19 cellular contexts compared by ENCODE assay signal in the genomic region with DNA sequence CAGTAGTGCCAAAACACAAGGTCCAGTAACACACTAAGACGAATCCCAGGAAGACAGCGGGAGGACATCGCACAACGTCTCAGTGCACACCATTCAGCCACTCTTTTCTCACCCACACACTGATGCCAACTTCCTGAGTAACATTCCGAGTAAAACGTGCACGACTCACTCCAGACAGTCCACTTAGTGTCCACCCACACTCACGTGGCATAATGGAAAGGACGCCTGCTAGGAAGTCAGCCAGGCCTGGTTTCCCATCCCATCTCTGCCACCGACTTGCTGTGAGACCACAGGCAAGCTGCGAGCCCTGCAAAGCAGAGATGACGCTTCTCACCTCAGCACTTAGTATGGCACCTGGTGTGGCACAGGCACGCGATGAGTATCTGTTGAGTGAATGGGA. TPM values are rescaled to one million over a fixed set of nuclear protein-coding genes. Genes with fewer than 3 reads are reported as not detected.
A peak's percentile ranks its signal among the peaks of the same experiment; 100 is the strongest.
DNase-seq lines count a peak whose midpoint lies in the region; ATAC-seq, FAIRE-seq and TF ChIP-seq lines count a peak whose summit lies in the region.
"Had no signal": no experiment of that assay in that cellular context is flagged by ENCODE, and none has a peak within 500 bp of the region (broad histone marks: within the 10 kb centered on the region; RNA-seq: fewer than 3 reads in every experiment).

No MANE protein-coding gene starts in this region.

- H3K9me3 ChIP-seq in GM23248 (ENCODE audit: low read depth) (no peaks in the 10 kb centered on the region), H1 (ENCODE audit: insufficient read depth in 2 of 2, low read depth in 1 of 2, low read length in 1 of 2) (no peaks in the 10 kb centered on the region), neuronal stem cell (replicated peaks in 1 of 2; ENCODE audit: control insufficient read depth in 2 of 2, insufficient read depth in 1 of 2, low read depth in 1 of 2, low read length in 2 of 2) (peaks cover 0 to 3% of the 10 kb centered on the region in 2 donors), HepG2 (ENCODE audit: low read length) (no peaks in the 10 kb centered on the region)
- H3K9me3 ChIP-seq: A549 had no signal

- TF ChIP-seq RAD21 in H1 (IDR thresholded peaks at IDR 0.05 in 1 of 2, conservative IDR thresholded peaks at IDR 0.05 in 1 of 2; ENCODE audit: low read depth in 2 of 2, low read length in 2 of 2) (no peak), HepG2 (CRISPR knock-in tag; IDR thresholded peaks at IDR 0.05) (no peak)

- H3K4ac ChIP-seq in H1 (replicated peaks; ENCODE audit: insufficient read length, low read depth, low read length) = no peak overlapping the region
- H3K4ac ChIP-seq in neuronal stem cell (ENCODE audit: low read length) = no peak overlapping the region

- H3K14ac ChIP-seq in H1 (ENCODE audit: insufficient read length) = no peak overlapping the region
- H3K14ac ChIP-seq in neuronal stem cell (ENCODE audit: low read length) = no peak overlapping the region

- no peak overlapping the region for H4K5ac ChIP-seq in H1 (ENCODE audit: insufficient read length, low read depth, low read length)

- no peak overlapping the region for H3K9ac ChIP-seq in GM23248
- H3K9ac ChIP-seq in H1 (replicated peaks in 1 of 4; ENCODE audit: extremely low read depth in 1 of 4, low read depth in 3 of 4, low read length in 3 of 4) = no peak overlapping the region
- H3K9ac ChIP-seq in neuronal stem cell (ENCODE audit: low read depth, low read length, poor library complexity) = peak overlapping the region; percentile 44
- no peak overlapping the region for H3K9ac ChIP-seq in HepG2 (ENCODE audit: insufficient read depth, low read depth, low read length)

- H2BK12ac ChIP-seq in H1 (ENCODE audit: low read depth, low read length) (0 out of 2 replicates have a peak overlapping the region, but pooled peaks have one; percentile 2), neuronal stem cell (ENCODE audit: low read length) (no peak overlapping the region)

- H3K27ac ChIP-seq in GM23248 (no peak overlapping the region), H1 (ENCODE audit: low read depth, low read length) (no peak overlapping the region), neuronal stem cell (replicated peaks; ENCODE audit: low read length) (no peak overlapping the region), HepG2 (ENCODE audit: extremely low read length, insufficient read depth, low read length) (no peak overlapping the region)
- H3K27ac ChIP-seq: 22Rv1, A549, C4-2B had no signal

- H3K4me1 ChIP-seq in GM23248 (ENCODE audit: insufficient read depth) (no peaks in the 10 kb centered on the region), H1 (replicated peaks in 1 of 4; ENCODE audit: control insufficient read depth in 3 of 4, insufficient read depth in 4 of 4, low read length in 3 of 4) (no peaks in the 10 kb centered on the region), neuronal stem cell (ENCODE audit: control insufficient read depth in 2 of 2, insufficient read depth in 1 of 2, low read depth in 1 of 2, low read length in 2 of 2) (peaks cover 0 to 4% of the 10 kb centered on the region in 2 donors), HepG2 (ENCODE audit: insufficient read depth, low read length) (peaks cover 5% of the 10 kb centered on the region; the same call in 1 of the 2 replicates)

- H3K18ac ChIP-seq in H1 (ENCODE audit: extremely low read depth, low read length) (no peak overlapping the region), neuronal stem cell (ENCODE audit: low read length) (peak overlapping the region; percentile 80)

- H4K91ac ChIP-seq in H1 (replicated peaks; ENCODE audit: insufficient read length, low read length) (no peak overlapping the region), neuronal stem cell (ENCODE audit: low read depth, low read length, poor library complexity) (no peak overlapping the region)

- no peaks in the 10 kb centered on the region for H3F3A ChIP-seq in GM23248 (ENCODE audit: insufficient read depth)

- no peak overlapping the region for H2BK20ac ChIP-seq in H1 (ENCODE audit: low read length)

- no peak for TF ChIP-seq POLR2A in H1 (IDR thresholded peaks at IDR 0.05; ENCODE audit: control extremely low read depth in 1 of 2, low read depth in 2 of 2, low read length in 2 of 2)
- no peak for TF ChIP-seq POLR2A in GM12891 (IDR thresholded peaks at IDR 0.05; ENCODE audit: low read depth, low read length)
- TF ChIP-seq POLR2A in HepG2 (IDR thresholded peaks at IDR 0.05; ENCODE audit: insufficient read depth in 1 of 2, low read depth in 2 of 2, low read length in 2 of 2) = no peak

- CTCF ChIA-PET in H1 (lab: Charles Lee; ENCODE audit: partially characterized antibody) (interaction anchor here (0.7 to 1.2 kb wide), 3 partner anchors 19 to 469 kb away, joined by 3 to 4 read pairs (median 3); no protein-coding TSS in a partner anchor), HepG2 (lab: Yijun Ruan, JAX; ENCODE audit: low intra/inter-chr PET ratio, low total read pairs) (no interaction called here)

- H3K4me2 ChIP-seq in GM23248 (ENCODE audit: unreplicated experiment) (no peak overlapping the region), H1 (ENCODE audit: insufficient read depth in 1 of 2, low read depth in 2 of 2, low read length in 2 of 2) (no peak overlapping the region), neuronal stem cell (ENCODE audit: insufficient read depth, low read length, poor library complexity, severe bottlenecking) (no peak overlapping the region), HepG2 (ENCODE audit: low read depth, low read length) (no peak overlapping the region)
- H3K4me2 ChIP-seq: A549 had no signal

- TF ChIP-seq EP300 in H1 (IDR thresholded peaks at IDR 0.05; ENCODE audit: borderline replicate concordance in 1 of 2, low read depth in 2 of 2, low read length in 2 of 2) (no peak), HepG2 (IDR thresholded peaks at IDR 0.05; ENCODE audit: low read depth in 2 of 2, low read length in 2 of 2) (no peak), HepG2 (CRISPR knock-in tag; IDR thresholded peaks at IDR 0.05; ENCODE audit: borderline replicate concordance) (no peak)

- H3K4me3 ChIP-seq in GM23248 (no peak overlapping the region), H1 (ENCODE audit: extremely low read depth in 1 of 4, insufficient read depth in 2 of 4, low read depth in 3 of 4, low read length in 4 of 4) (no peak overlapping the region), neuronal stem cell (ENCODE audit: low read length in 2 of 2) (no peak overlapping the region), HepG2 (replicated peaks in 1 of 3; ENCODE audit: insufficient read depth in 1 of 3, low read depth in 2 of 3, low read length in 3 of 3) (no peak overlapping the region)
- H3K4me3 ChIP-seq: A549, K562 had no signal

- in situ Hi-C loops in GM23248 (cut with MboI) = no loop called here
- in situ Hi-C loops in HepG2 (cut with HindIII; ENCODE audit: extremely low pct_ligation_motif_present, low pct_unique_long_range_greater_than_20kb) = no loop called here

- TF ChIP-seq CTCF in H1 (IDR thresholded peaks at IDR 0.05; ENCODE audit: control extremely low read depth in 1 of 3, insufficient read depth in 1 of 3, low read depth in 1 of 3, low read length in 3 of 3) = no peak
- TF ChIP-seq CTCF in HepG2 (CRISPR knock-in tag; IDR thresholded peaks at IDR 0.05) = no peak

- H4K8ac ChIP-seq in H1 (ENCODE audit: extremely low read depth, insufficient read depth, low read length) = no peak overlapping the region
- H4K8ac ChIP-seq in neuronal stem cell (ENCODE audit: low read depth, low read length) = no peak overlapping the region

- H4K20me1 ChIP-seq in GM23248 (ENCODE audit: insufficient read depth) = no peaks in the 10 kb centered on the region
- no peaks in the 10 kb centered on the region for H4K20me1 ChIP-seq in H1 (replicated peaks in 1 of 2; ENCODE audit: control insufficient read depth in 1 of 2, insufficient read depth in 2 of 2, low read length in 2 of 2)
- no peaks in the 10 kb centered on the region for H4K20me1 ChIP-seq in HepG2 (ENCODE audit: insufficient read depth, low read length)

- H3K23me2 ChIP-seq in H1 (ENCODE audit: low read depth, low read length) = no peaks in the 10 kb centered on the region

- H3K79me2 ChIP-seq in GM23248 (ENCODE audit: insufficient read depth) = peaks cover 76% of the 10 kb centered on the region
- no peaks in the 10 kb centered on the region for H3K79me2 ChIP-seq in H1 (ENCODE audit: control insufficient read depth in 1 of 2, insufficient read depth in 2 of 2, low read length in 2 of 2)
- no peaks in the 10 kb centered on the region for H3K79me2 ChIP-seq in HepG2 (ENCODE audit: insufficient read depth, low read length)

- H3K27me3 ChIP-seq in GM23248 (replicated peaks; ENCODE audit: insufficient read depth) (no peaks in the 10 kb centered on the region), H1 (replicated peaks in 1 of 4; ENCODE audit: control insufficient read depth in 3 of 4, extremely low read depth in 1 of 4, insufficient read depth in 3 of 4, low read length in 3 of 4) (no peaks in the 10 kb centered on the region), neuronal stem cell (ENCODE audit: control insufficient read depth in 3 of 3, insufficient read depth in 3 of 3, low read depth in 1 of 3, low read length in 3 of 3) (no peaks in the 10 kb centered on the region), HepG2 (ENCODE audit: control insufficient read depth in 1 of 2, insufficient read depth in 2 of 2, low read length in 2 of 2) (no peaks in the 10 kb centered on the region; a peak in 1 of 5 replicates)

- peaks cover 2% of the 10 kb centered on the region; the same call in 1 of the 2 replicates for H3K79me1 ChIP-seq in H1 (ENCODE audit: low read depth, low read length)
- H3K79me1 ChIP-seq in neuronal stem cell (ENCODE audit: low read depth, low read length) = peaks cover 6% of the 10 kb centered on the region

- H2AFZ ChIP-seq in GM23248 (no peak overlapping the region), H1 (ENCODE audit: low read length) (no peak overlapping the region), neuronal stem cell (ENCODE audit: low read length) (no peak overlapping the region), HepG2 (ENCODE audit: low read length) (no peak overlapping the region)

- ATAC-seq in GM21576 (IDR thresholded peaks at IDR 0.05; ENCODE audit: unreplicated experiment) (no peak), HG02870 (IDR thresholded peaks at IDR 0.05; ENCODE audit: unreplicated experiment) (no peak), HepG2 (no peak)
- ATAC-seq: A549, HCT116, K562 had no signal

- H3K36me3 ChIP-seq in GM23248 (ENCODE audit: low read depth) (no peaks in the 10 kb centered on the region), H1 (ENCODE audit: control insufficient read depth in 2 of 4, insufficient read depth in 4 of 4, low read length in 3 of 4) (no peaks in the 10 kb centered on the region), neuronal stem cell (replicated peaks in 1 of 2; ENCODE audit: control insufficient read depth in 2 of 2, insufficient read depth in 2 of 2, low read length in 2 of 2) (no peaks in the 10 kb centered on the region), HepG2 (replicated peaks in 1 of 2; ENCODE audit: control insufficient read depth in 1 of 2, insufficient read depth in 2 of 2, low read length in 2 of 2) (no peaks in the 10 kb centered on the region; a peak in 1 of 5 replicates)

- BruUV-seq in HepG2 (replicated peaks; lab: Mats Ljungman, UMichigan) = no TSS peak

- H2BK15ac ChIP-seq in H1 (ENCODE audit: low read length) = no peak overlapping the region
- no peak overlapping the region for H2BK15ac ChIP-seq in neuronal stem cell (ENCODE audit: low read length)

- H2BK120ac ChIP-seq in H1 (replicated peaks; ENCODE audit: low read depth, low read length) (no peak overlapping the region), neuronal stem cell (ENCODE audit: low read depth, low read length) (no peak overlapping the region)

- DNase-seq in GM23248 (peak; percentile 20), RKO (ENCODE audit: low spot score) (peak; percentile 35), H1 (ENCODE audit: low read depth in 1 of 2, low spot score in 2 of 2) (no peak), neuronal stem cell (ENCODE audit: low spot score) (no peak), GM12891 (ENCODE audit: insufficient read length, low spot score) (no peak), HepG2 (ENCODE audit: low spot score) (no peak)
- DNase-seq: AML-193; CD4-positive, alpha-beta T cell; DMS153; DMS79; GDM1 had no signal

- 76 to 81% methylated on average over 14 of the region's 14 CpGs for WGBS in GM23248 (ENCODE audit: low coverage in 1 of 2, low lambda C conversion rate in 2 of 2, missing lambda C conversion rate in 2 of 2), 2 experiments
- WGBS in H1 (ENCODE audit: extremely low coverage in 1 of 2, insufficient coverage in 1 of 2, insufficient read length in 1 of 2, insufficient replicate concordance in 2 of 2, low coverage in 1 of 2, low lambda C conversion rate in 2 of 2, missing lambda C conversion rate in 1 of 2), 2 experiments = 89% methylated on average over 14 of the region's 14 CpGs; no CpG with 5 or more reads in 1 of the 2 experiments
- WGBS in neuronal stem cell (ENCODE audit: extremely low coverage in 2 of 2, insufficient read length in 2 of 2, insufficient replicate concordance in 1 of 2), 2 donors = no CpG with 5 or more reads among the region's 14 CpGs
- 93% methylated on average over 14 of the region's 14 CpGs for WGBS in HepG2 (ENCODE audit: low lambda C conversion rate)

- intact Hi-C loops in HepG2 (cut with micrococcal nuclease; ENCODE audit: unreplicated experiment) = no loop called here

- H2BK5ac ChIP-seq in H1 (ENCODE audit: low read depth, low read length) (no peak overlapping the region), neuronal stem cell (ENCODE audit: low read length) (no peak overlapping the region)

- H3K9me2 ChIP-seq in GM23248 (ENCODE audit: insufficient read depth) = no peaks in the 10 kb centered on the region

- H2AK5ac ChIP-seq in H1 (ENCODE audit: low read depth, low read length) (no peak overlapping the region; the same call in 1 of the 2 replicates), neuronal stem cell (ENCODE audit: low read depth, low read length) (peak overlapping the region; percentile 14)

- no peak overlapping the region for H3K56ac ChIP-seq in H1 (replicated peaks; ENCODE audit: insufficient read length, low read depth, low read length)

- FAIRE-seq in H1 (lab: Jason Lieb, UNC) (no peak), GM12891 (lab: Jason Lieb, UNC) (no peak), HepG2 (lab: Jason Lieb, UNC) (no peak)
- FAIRE-seq: A549, H54, K562 had no signal

- no peak overlapping the region for H3K23ac ChIP-seq in H1 (ENCODE audit: insufficient read length)
- H3K23ac ChIP-seq in neuronal stem cell (ENCODE audit: low read depth, low read length, poor library complexity) = no peak overlapping the region

- POLR2A ChIA-PET in H1 (lab: Charles Lee; ENCODE audit: partially characterized antibody) = no interaction called here
- POLR2A ChIA-PET in HepG2 (lab: Yijun Ruan, JAX) = no interaction called here

RNA-seq across cellular contexts. Expression of a gene that starts 36.8 kb away (rescaled TPM):
- 46.5 and 54.9 TPM in 2 replicates for total RNA-seq in GM23248 (2014; rRNA removed; shearing (Covaris generic))
- polyA plus RNA-seq in GM23248 (2016; fragmentation: Nextera tagmentation; extraction: Ambion mirVana) (30.9 and 32.4 TPM in 2 replicates), H1 (2011; rRNA removed) (50.0 and 61.4 TPM in 2 replicates), HepG2 (2011; rRNA removed) (37.9 and 39.0 TPM in 2 replicates)
- 41.9 and 45.1 TPM in 2 replicates for total RNA-seq in H1 (2021; fragmentation: NEBNext Ultra II Directional; extraction: Animal tissue kit (Norgen Biotek cat#: 25700))
- 36.8 TPM for polyA plus RNA-seq in H1 (2011; cell fraction: cytosol; rRNA removed)
- 47.2 TPM for polyA plus RNA-seq in H1 (2011; cell fraction: nucleus; rRNA removed)
- polyA plus RNA-seq in H1 (2012, experiment 1 of 2) = 25.0 to 30.9 TPM (median 26.7 TPM) in 4 replicates
- polyA plus RNA-seq in H1 (2012, experiment 2 of 2) = 28.4 TPM
- polyA plus RNA-seq in H1 (2013, experiment 1 of 2) = 33.7 TPM
- polyA plus RNA-seq in H1 (2013, experiment 2 of 2) = 33.3 TPM
- polyA minus RNA-seq in H1 (2011; rRNA and poly(A)+ RNA removed) = 23.2 and 35.7 TPM in 2 replicates
- 23.8 TPM for polyA minus RNA-seq in H1 (2011; cell fraction: cytosol; rRNA and poly(A)+ RNA removed)
- 46.4 TPM for polyA minus RNA-seq in H1 (2011; cell fraction: nucleus; rRNA and poly(A)+ RNA removed)
- 67.7 TPM for polyA plus RNA-seq in neuronal stem cell (2013, experiment 1 of 2)
- 69.5 TPM for polyA plus RNA-seq in neuronal stem cell (2013, experiment 2 of 2)
- polyA plus RNA-seq in GM12891 (2012; ENCODE audit: low read depth, missing spikeins) = 28.1 TPM
- 19.8 and 23.2 TPM in 2 replicates for total RNA-seq in HepG2 (2016; rRNA removed; fragmentation: Illumina TruSeq; extraction: Trizol)
- 5.7 and 6.9 TPM in 2 replicates for total RNA-seq in HepG2 (2016; cell fraction: cytosol; rRNA removed; fragmentation: Illumina TruSeq; extraction: Trizol; ENCODE audit: low read depth)
- total RNA-seq in HepG2 (2016; cell fraction: insoluble cytoplasmic fraction; rRNA removed; fragmentation: Illumina TruSeq; extraction: Trizol) = 17.4 and 24.9 TPM in 2 replicates
- total RNA-seq in HepG2 (2016; cell fraction: membrane; rRNA removed; fragmentation: Illumina TruSeq; extraction: Trizol) = 14.9 and 15.9 TPM in 2 replicates
- 19.1 and 24.5 TPM in 2 replicates for total RNA-seq in HepG2 (2016; cell fraction: nucleus; rRNA removed; fragmentation: Illumina TruSeq; extraction: Trizol)
- 24.5 and 31.8 TPM in 2 replicates for polyA plus RNA-seq in HepG2 (2011; cell fraction: cytosol; rRNA removed)
- polyA plus RNA-seq in HepG2 (2011; cell fraction: nucleus; rRNA removed) = 60.5 and 94.9 TPM in 2 replicates
- 19.7 and 20.7 TPM in 2 replicates for polyA plus RNA-seq in HepG2 (2012)
- 11.7 and 14.1 TPM in 2 replicates for polyA plus RNA-seq in HepG2 (2016; cell fraction: cytosol; fragmentation: Illumina TruSeq; extraction: Trizol; ENCODE audit: low read depth)
- 18.4 and 22.3 TPM in 2 replicates for polyA plus RNA-seq in HepG2 (2016; cell fraction: insoluble cytoplasmic fraction; fragmentation: Illumina TruSeq; extraction: Trizol; ENCODE audit: low read depth)
- 14.3 and 15.7 TPM in 2 replicates for polyA plus RNA-seq in HepG2 (2016; cell fraction: membrane; fragmentation: Illumina TruSeq; extraction: Trizol; ENCODE audit: low read depth)
- polyA plus RNA-seq in HepG2 (2016; cell fraction: nucleus; fragmentation: Illumina TruSeq; extraction: Trizol; ENCODE audit: insufficient read depth, low read depth) = 25.1 and 27.2 TPM in 2 replicates
- polyA minus RNA-seq in HepG2 (2011; rRNA and poly(A)+ RNA removed; ENCODE audit: low replicate concordance) = 34.5 and 40.7 TPM in 2 replicates
- polyA minus RNA-seq in HepG2 (2011; cell fraction: cytosol; rRNA and poly(A)+ RNA removed) = 14.9 and 16.5 TPM in 2 replicates
- 53.2 and 54.6 TPM in 2 replicates for polyA minus RNA-seq in HepG2 (2011; cell fraction: nucleus; rRNA and poly(A)+ RNA removed)

Comparison
In these comparisons a context has a peak if more than half of its experiments do, and no peak if none do; other contexts are left out.
1. DNase-seq: peak in GM23248 (single experiment) and RKO (single experiment); none in H1 (0 of 2), neuronal stem cell (single experiment), GM12891 (single experiment) and HepG2 (single experiment).